1 cellular context compared by ENCODE assay signal in genomic region chr9:122129969-122130368, GRCh38.
A peak's percentile ranks its signal among the peaks of the same experiment; 100 is the strongest.
TF ChIP-seq lines count a peak whose summit lies in the region.

No MANE protein-coding gene starts in this region.

TF ChIP-seq in HepG2, 621 proteins besides CTCF, POLR2A, EP300 and RAD21:
- TF ChIP-seq ZNF12 (CRISPR knock-in tag; IDR thresholded peaks at IDR 0.05) (no peak), MNT (IDR thresholded peaks at IDR 0.05) (peak; percentile 58), SRSF4 (IDR thresholded peaks at IDR 0.05; ENCODE audit: low read depth, low read length, poor library complexity, severe bottlenecking) (no peak)
